In the genomic region with DNA sequence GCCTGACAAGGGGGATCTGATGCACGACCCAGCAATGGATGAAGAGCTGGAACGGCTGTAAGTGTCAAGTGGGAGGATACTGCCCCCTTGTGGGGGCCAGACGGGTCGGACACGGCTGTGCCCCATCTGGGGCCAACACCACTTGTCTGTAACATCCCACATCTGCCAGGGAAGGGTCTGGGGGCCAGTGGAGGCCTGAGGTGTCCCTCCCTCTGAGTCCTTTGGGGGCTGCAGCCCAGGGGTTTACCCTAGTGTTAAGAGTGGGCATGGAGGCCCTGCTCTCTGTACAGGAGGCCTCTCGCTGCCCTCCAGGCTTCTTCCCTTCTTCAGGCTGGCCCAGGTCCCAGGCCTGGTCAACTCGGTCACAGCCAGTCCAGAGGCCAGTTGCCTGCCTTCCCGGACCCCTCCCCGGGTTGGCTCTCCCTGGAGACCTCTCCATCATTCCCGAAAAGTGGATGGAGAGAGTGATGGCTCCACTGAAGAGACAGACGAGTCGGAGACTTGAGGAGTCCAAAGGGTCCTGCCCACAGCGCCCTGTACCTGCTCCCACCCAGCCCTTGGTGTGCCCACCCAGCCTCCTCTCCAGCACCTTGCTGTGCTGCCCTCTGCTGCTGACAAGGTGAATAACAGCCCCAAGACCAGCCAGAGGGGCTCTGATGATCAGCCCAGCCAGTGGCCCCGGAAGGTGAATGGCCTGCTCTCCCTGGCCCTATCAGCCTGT, we compare ENCODE assay signal across 8 cellular contexts. TPM values are rescaled to one million over a fixed set of nuclear protein-coding genes. Genes with fewer than 3 reads are reported as not detected.
DNase-seq lines count a peak whose midpoint lies in the region; ATAC-seq and TF ChIP-seq lines count a peak whose summit lies in the region.

No MANE protein-coding gene starts in this region.

- no peak overlapping the region for H3K4me2 ChIP-seq in osteoblast (ENCODE audit: insufficient read depth, low read length)

- no peaks in the 10 kb centered on the region for H3K4me1 ChIP-seq in HUES48 (ENCODE audit: control insufficient read depth, insufficient read depth, low read length)
- H3K4me1 ChIP-seq in Peyer's patch: no peaks in the 10 kb centered on the region
- H3K4me1 ChIP-seq in foreskin keratinocyte: no peaks in the 10 kb centered on the region
- peaks cover 7% of the 10 kb centered on the region for H3K4me1 ChIP-seq in osteoblast (ENCODE audit: insufficient read depth, low read length)

- H4K20me1 ChIP-seq in osteoblast (ENCODE audit: insufficient read depth, low read length): peaks cover 27% of the 10 kb centered on the region

- peak; percentile 58 for DNase-seq in activated gamma-delta T cell treated with Interleukin-2 at 50 U/mL for 16 hours
- no peak for DNase-seq in activated gamma-delta T cell (lab: John Stamatoyannopoulos, UW)
- peak; percentile 33 to 80 (median 71) for DNase-seq in Peyer's patch
- peak; percentile 29 for DNase-seq in activated T-helper 9 cell treated with anti-CD3 and anti-CD28 coated beads, Interleukin-2, amount 50 U/mL, for 16 hours (ENCODE audit: low read depth)
- DNase-seq in foreskin keratinocyte: no peak
- DNase-seq in osteoblast (ENCODE audit: insufficient read length, low spot score, missing footprints): peak; percentile 98
- DNase-seq in cerebellar nuclear complex (lab: John Stamatoyannopoulos, UW): no peak

- H3K9me3 ChIP-seq in HUES48 (ENCODE audit: control insufficient read depth, insufficient read depth, low read length) (no peaks in the 10 kb centered on the region), Peyer's patch (no peaks in the 10 kb centered on the region), osteoblast (ENCODE audit: low read depth, low read length) (no peaks in the 10 kb centered on the region)

- peaks cover 26% of the 10 kb centered on the region for H3K36me3 ChIP-seq in HUES48 (ENCODE audit: control insufficient read depth, insufficient read depth, low read length)
- H3K36me3 ChIP-seq in Peyer's patch: peaks cover 0 to 43% (median 0%) of the 10 kb centered on the region in 3 donors
- peaks cover 31% of the 10 kb centered on the region for H3K36me3 ChIP-seq in osteoblast (ENCODE audit: insufficient read depth, low read length)

- H3K4me3 ChIP-seq in HUES48 (ENCODE audit: low read depth, low read length): no peak overlapping the region
- no peak overlapping the region for H3K4me3 ChIP-seq in Peyer's patch
- no peak overlapping the region for H3K4me3 ChIP-seq in osteoblast (ENCODE audit: insufficient read depth, low read length)

- H3K27me3 ChIP-seq in HUES48 (ENCODE audit: control insufficient read depth, insufficient read depth, low read length): no peaks in the 10 kb centered on the region
- no peaks in the 10 kb centered on the region for H3K27me3 ChIP-seq in Peyer's patch
- H3K27me3 ChIP-seq in foreskin keratinocyte: no peaks in the 10 kb centered on the region
- H3K27me3 ChIP-seq in osteoblast (ENCODE audit: insufficient read depth, low read length): no peaks in the 10 kb centered on the region

- TF ChIP-seq CTCF in Peyer's patch (IDR thresholded peaks at IDR 0.05) (peak; percentile 16 to 73 (median 60)), foreskin keratinocyte (conservative IDR thresholded peaks at IDR 0.05) (peak; percentile 84), osteoblast (IDR thresholded peaks at IDR 0.05; ENCODE audit: extremely low read depth, low read depth, low read length) (peak; percentile 84)

- no peak overlapping the region for H2AFZ ChIP-seq in osteoblast (ENCODE audit: low read length)

- no peak for TF ChIP-seq POLR2A in Peyer's patch (IDR thresholded peaks at IDR 0.05)

- peak; percentile 74 for ATAC-seq in foreskin keratinocyte

- H3K9ac ChIP-seq in HUES48 (ENCODE audit: low read depth, low read length): no peak overlapping the region

- H3K79me2 ChIP-seq in osteoblast (ENCODE audit: insufficient read depth, low read length): no peaks in the 10 kb centered on the region

- H3K27ac ChIP-seq in HUES48 (ENCODE audit: low read depth, low read length): peak overlapping the region; percentile 24
- peak overlapping the region in 1 of 4 donors; percentile 5 for H3K27ac ChIP-seq in Peyer's patch
- no peak overlapping the region for H3K27ac ChIP-seq in foreskin keratinocyte
- no peak overlapping the region for H3K27ac ChIP-seq in osteoblast (ENCODE audit: low read depth, low read length)

RNA-seq across cellular contexts. Expression of a gene that starts 15.4 kb away (rescaled TPM):
- total RNA-seq in Peyer's patch (100 to 1,000 TPM; 144 to 225 (median 163) TPM), foreskin keratinocyte (78.2 and 83.5 TPM in 2 replicates), osteoblast (104 and 139 TPM in 2 replicates)
- polyA plus RNA-seq in foreskin keratinocyte: 51.4 and 52.2 TPM in 2 replicates

RNA-seq across cellular contexts. Expression of a gene that starts 24.9 kb away (rescaled TPM):
- total RNA-seq in Peyer's patch (1 to 10 TPM; 4.3 to 9.1 (median 7.5) TPM), foreskin keratinocyte (67.9 and 71.4 TPM in 2 replicates), osteoblast (11.2 and 12.7 TPM in 2 replicates)
- 85.9 and 87.5 TPM in 2 replicates for polyA plus RNA-seq in foreskin keratinocyte

RNA-seq across cellular contexts. Expression of a gene that starts 53.5 kb away (rescaled TPM):
- 10 to 100 TPM; 20.7 to 40.4 (median 33.6) TPM for total RNA-seq in Peyer's patch
- total RNA-seq in foreskin keratinocyte: 57.9 and 67.0 TPM in 2 replicates
- polyA plus RNA-seq in foreskin keratinocyte: 61.9 and 71.7 TPM in 2 replicates
- total RNA-seq in osteoblast: 52.5 and 66.6 TPM in 2 replicates

Comparison
In these comparisons a context has a peak if more than half of its experiments do, and no peak if none do; other contexts are left out.
1. DNase-seq: peak in activated gamma-delta T cell treated with Interleukin-2 at 50 U/mL for 16 hours (single experiment), Peyer's patch (3 of 3), activated T-helper 9 cell treated with anti-CD3 and anti-CD28 coated beads, Interleukin-2, amount 50 U/mL, for 16 hours (single experiment) and osteoblast (single experiment); none in activated gamma-delta T cell (single experiment), foreskin keratinocyte (0 of 2) and cerebellar nuclear complex (0 of 2).
2. Peak in every context shown above with its lines, with median percentiles within 50 percentile points of each other: CTCF ChIP-seq.